Comparison of ENCODE assay signal across 9 cellular contexts in the genomic region with DNA sequence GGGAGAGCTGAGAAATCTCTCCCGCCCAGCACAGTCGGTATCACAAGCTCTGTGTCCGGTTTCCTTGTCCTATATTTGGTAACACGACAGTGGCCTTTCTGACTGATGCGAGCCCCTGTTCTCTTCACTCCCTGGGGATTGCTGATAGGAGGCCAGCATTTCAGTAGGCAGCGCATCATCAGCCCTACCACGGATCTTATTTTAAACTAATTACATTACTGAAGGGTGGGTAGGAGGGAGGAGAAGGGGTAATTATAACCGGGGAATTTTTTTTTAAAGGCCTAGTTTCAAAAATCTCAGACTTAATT.
DNase-seq lines count a peak whose midpoint lies in the region; ATAC-seq and TF ChIP-seq lines count a peak whose summit lies in the region.
"Had no signal": no experiment of that assay in that cellular context is flagged by ENCODE, and none has a peak within 500 bp of the region (broad histone marks: within the 10 kb centered on the region; RNA-seq: fewer than 3 reads in every experiment).

No MANE protein-coding gene starts in this region.

- H3K27me3 ChIP-seq in muscle layer of duodenum (ENCODE audit: low read depth, low read length) (no peaks in the 10 kb centered on the region), thoracic aorta (replicated peaks; ENCODE audit: insufficient read depth) (no peaks in the 10 kb centered on the region)

- no peaks in the 10 kb centered on the region for H3K36me3 ChIP-seq in muscle layer of duodenum (ENCODE audit: control insufficient read depth in 1 of 2, insufficient read depth in 2 of 2, low read length in 2 of 2)
- H3K36me3 ChIP-seq in thoracic aorta, result no peaks in the 10 kb centered on the region

- intact Hi-C loops in activated T-helper 2 cell treated with anti-CD3 and anti-CD28 coated beads, Interferon-gamma antibody, Interleukin-2, Interleukin-4, amounts not matched to agents 10 μg/mL and 5 μg/mL and 100 μg/mL, durations not matched to agents 14 hours and 24 hours and 36 hours (cut with micrococcal nuclease), result loop anchor here (5.0 to 10.0 kb wide), 4 partner anchors 326 to 1029 kb away; a partner anchor contains a TSS

- peaks cover 62% of the 10 kb centered on the region for H3K4me1 Mint-ChIP-seq in activated T-cell treated with anti-CD3 and anti-CD28 coated beads, Interleukin-2, amount 50 U/mL, for 72 hours (ENCODE audit: low read depth)
- H3K4me1 Mint-ChIP-seq in activated T-helper 2 cell treated with anti-CD3 and anti-CD28 coated beads, Interferon-gamma antibody, Interleukin-2, Interleukin-4, amounts not matched to agents 10 μg/mL and 5 μg/mL and 100 μg/mL, durations not matched to agents 14 hours and 24 hours and 36 hours (ENCODE audit: low read depth), result peaks cover 64% of the 10 kb centered on the region

- H3K27ac Mint-ChIP-seq in activated T-cell treated with anti-CD3 and anti-CD28 coated beads, Interleukin-2, amount 50 U/mL, for 72 hours, result no peak overlapping the region
- peak overlapping the region; percentile 24 for H3K27ac Mint-ChIP-seq in activated T-helper 2 cell treated with anti-CD3 and anti-CD28 coated beads, Interferon-gamma antibody, Interleukin-2, Interleukin-4, amounts not matched to agents 10 μg/mL and 5 μg/mL and 100 μg/mL, durations not matched to agents 14 hours and 24 hours and 36 hours

- H3K27me3 Mint-ChIP-seq in activated T-cell treated with anti-CD3 and anti-CD28 coated beads, Interleukin-2, amount 50 U/mL, for 72 hours (ENCODE audit: low read depth), result peaks cover 22% of the 10 kb centered on the region
- peaks cover 14% of the 10 kb centered on the region for H3K27me3 Mint-ChIP-seq in activated T-helper 2 cell treated with anti-CD3 and anti-CD28 coated beads, Interferon-gamma antibody, Interleukin-2, Interleukin-4, amounts not matched to agents 10 μg/mL and 5 μg/mL and 100 μg/mL, durations not matched to agents 14 hours and 24 hours and 36 hours (ENCODE audit: low read depth)

- no peak for ATAC-seq in activated T-cell treated with anti-CD3 and anti-CD28 coated beads, Interleukin-2, amount 50 U/mL, for 72 hours (replicated peaks in 1 of 2)
- ATAC-seq in thoracic aorta (ENCODE audit: insufficient number of reproducible peaks, low FRiP score, low read depth), result no peak

- no peak for DNase-seq in activated T-cell treated with anti-CD3 and anti-CD28 coated beads, Interleukin-2, amount 50 U/mL, for 72 hours
- no peak for DNase-seq in activated T-cell treated with anti-CD3 and anti-CD28 coated beads, Interleukin-2, amount 50 U/mL, for 1 hour
- no peak for DNase-seq in activated T-helper 2 cell treated with anti-CD3 and anti-CD28 coated beads, Interferon-gamma antibody, Interleukin-2, Interleukin-4, amounts not matched to agents 10 μg/mL and 5 μg/mL and 100 μg/mL, durations not matched to agents 14 hours and 24 hours and 36 hours (ENCODE audit: low spot score)
- DNase-seq in thoracic aorta (ENCODE audit: low spot score) (no peak), AML-193 (lab: John Stamatoyannopoulos, UW) (no peak), T-helper 2 cell (no peak), cortex of kidney (lab: John Stamatoyannopoulos, UW) (no peak)
- DNase-seq: NCI-H1048 had no signal

- no peaks in the 10 kb centered on the region for H3K9me3 Mint-ChIP-seq in activated T-cell treated with anti-CD3 and anti-CD28 coated beads, Interleukin-2, amount 50 U/mL, for 72 hours
- no peaks in the 10 kb centered on the region for H3K9me3 Mint-ChIP-seq in activated T-helper 2 cell treated with anti-CD3 and anti-CD28 coated beads, Interferon-gamma antibody, Interleukin-2, Interleukin-4, amounts not matched to agents 10 μg/mL and 5 μg/mL and 100 μg/mL, durations not matched to agents 14 hours and 24 hours and 36 hours

- no peak for TF ChIP-seq CTCF in thoracic aorta (IDR thresholded peaks at IDR 0.05)

- H3K9me3 ChIP-seq in muscle layer of duodenum (ENCODE audit: control insufficient read depth in 1 of 2, low read length in 2 of 2), result no peaks in the 10 kb centered on the region
- no peaks in the 10 kb centered on the region for H3K9me3 ChIP-seq in thoracic aorta

- peak overlapping the region; percentile 77 to 82 for H3K4me3 Mint-ChIP-seq in activated T-cell treated with anti-CD3 and anti-CD28 coated beads, Interleukin-2, amount 50 U/mL, for 72 hours
- H3K4me3 Mint-ChIP-seq in activated T-helper 2 cell treated with anti-CD3 and anti-CD28 coated beads, Interferon-gamma antibody, Interleukin-2, Interleukin-4, amounts not matched to agents 10 μg/mL and 5 μg/mL and 100 μg/mL, durations not matched to agents 14 hours and 24 hours and 36 hours (ENCODE audit: low read depth), result no peak overlapping the region

- peaks cover 21 to 26% of the 10 kb centered on the region in 2 donors for H3K4me1 ChIP-seq in muscle layer of duodenum (ENCODE audit: control insufficient read depth in 1 of 2, insufficient read depth in 2 of 2, low read length in 2 of 2)
- H3K4me1 ChIP-seq in thoracic aorta (ENCODE audit: control insufficient read depth in 1 of 2, low read depth in 2 of 2), result peaks cover 19 to 52% of the 10 kb centered on the region in 2 donors

- H3K36me3 Mint-ChIP-seq in activated T-cell treated with anti-CD3 and anti-CD28 coated beads, Interleukin-2, amount 50 U/mL, for 72 hours (ENCODE audit: insufficient read depth in 2 of 2), result no peaks in the 10 kb centered on the region
- no peaks in the 10 kb centered on the region for H3K36me3 Mint-ChIP-seq in activated T-helper 2 cell treated with anti-CD3 and anti-CD28 coated beads, Interferon-gamma antibody, Interleukin-2, Interleukin-4, amounts not matched to agents 10 μg/mL and 5 μg/mL and 100 μg/mL, durations not matched to agents 14 hours and 24 hours and 36 hours (ENCODE audit: low read depth)

- H3K27ac ChIP-seq in muscle layer of duodenum (ENCODE audit: low read length) (peak overlapping the region; percentile 35), thoracic aorta (peak overlapping the region; percentile 14 to 88)

- H3K4me3 ChIP-seq in muscle layer of duodenum (ENCODE audit: low read depth in 1 of 2, low read length in 2 of 2) (no peak overlapping the region), thoracic aorta (no peak overlapping the region)
